ENCODE assay signal across 15 cellular contexts in genomic region chr16:23183486-23183862, GRCh38. TPM values are rescaled to one million over a fixed set of nuclear protein-coding genes. Genes with fewer than 3 reads are reported as not detected.
DNase-seq lines count a peak whose midpoint lies in the region; ATAC-seq and TF ChIP-seq lines count a peak whose summit lies in the region.
"Had no signal": no experiment of that assay in that cellular context is flagged by ENCODE, and none has a peak within 500 bp of the region (broad histone marks: within the 10 kb centered on the region; RNA-seq: fewer than 3 reads in every experiment).

No MANE protein-coding gene starts in this region.

- CTCF ChIA-PET in WTC11 (lab: Charles Lee) = interaction anchor here (0.6 to 5.8 kb wide), 10 partner anchors 18 to 353 kb away, joined by 3 to 54 read pairs (median 4); no protein-coding TSS in a partner anchor

- H3K9me3 Mint-ChIP-seq in WTC11 = no peaks in the 10 kb centered on the region
- H3K9me3 Mint-ChIP-seq: activated naive CD8-positive, alpha-beta T cell treated with anti-CD3 and anti-CD28 coated beads, Interleukin-2, amount 50 U/mL, for 24 hours; activated T-cell treated with anti-CD3 and anti-CD28 coated beads, Interleukin-2, amount 50 U/mL, for 4 hours had no signal

- H3K9me3 ChIP-seq in iPS-18c (ENCODE audit: control insufficient read depth, insufficient read depth, low read length) (no peaks in the 10 kb centered on the region), prostate gland (no peaks in the 10 kb centered on the region)
- H3K9me3 ChIP-seq: BE2C had no signal

- ATAC-seq in WTC11 (no peak), HG02678 (IDR thresholded peaks at IDR 0.05; ENCODE audit: unreplicated experiment) (no peak)

- peaks cover 25% of the 10 kb centered on the region for H3K27me3 ChIP-seq in H7 (ENCODE audit: control insufficient read depth, insufficient read depth, low read length)
- no peaks in the 10 kb centered on the region for H3K27me3 ChIP-seq in prostate gland (replicated peaks; ENCODE audit: insufficient read depth)

- no peak overlapping the region for H3K27ac Mint-ChIP-seq in WTC11
- H3K27ac Mint-ChIP-seq: activated naive CD8-positive, alpha-beta T cell treated with anti-CD3 and anti-CD28 coated beads, Interleukin-2, amount 50 U/mL, for 24 hours had no signal

- H3K4me1 ChIP-seq in prostate gland (replicated peaks) = no peaks in the 10 kb centered on the region
- H3K4me1 ChIP-seq: BE2C had no signal

- H3K4me3 Mint-ChIP-seq in WTC11 = peak overlapping the region; percentile 62
- H3K4me3 Mint-ChIP-seq: activated naive CD8-positive, alpha-beta T cell treated with anti-CD3 and anti-CD28 coated beads, Interleukin-2, amount 50 U/mL, for 24 hours; activated T-cell treated with anti-CD3 and anti-CD28 coated beads, Interleukin-2, amount 50 U/mL, for 4 hours had no signal

- no peaks in the 10 kb centered on the region for H3K36me3 Mint-ChIP-seq in WTC11

- no peak for DNase-seq in H7
- no peak for DNase-seq in WTC11 (ENCODE audit: low spot score)
- no peak for DNase-seq in prostate gland (ENCODE audit: low spot score)
- no peak for DNase-seq in stimulated activated CD4-positive, alpha-beta T cell treated with anti-CD3 and anti-CD28 coated beads, Interleukin-12 subunit alpha, Interleukin-12 subunit beta, amount 100 ng/mL, for 4 hours
- no peak for DNase-seq in NCI-H748 treated with DMSO at 0.1 percent for 48 hours (lab: John Stamatoyannopoulos, UW)
- DNase-seq in AG08395 (ENCODE audit: low spot score) = no peak
- DNase-seq: BE2C, cerebellar nuclear complex, Karpas-422 had no signal

- no peak for TF ChIP-seq POLR2A in prostate gland (IDR thresholded peaks at IDR 0.05)

- H3K36me3 ChIP-seq in H7 (replicated peaks; ENCODE audit: control insufficient read depth, insufficient read depth, low read length) (no peaks in the 10 kb centered on the region), prostate gland (no peaks in the 10 kb centered on the region)
- H3K36me3 ChIP-seq: BE2C had no signal

- peak overlapping the region; percentile 61; the same call in 1 of the 2 replicates for H3K4me3 ChIP-seq in H7 (ENCODE audit: insufficient read depth, low read depth, low read length)
- peak overlapping the region; percentile 72; the same call in 1 of the 2 replicates for H3K4me3 ChIP-seq in iPS-18c (ENCODE audit: insufficient read depth, low read depth, low read length)
- H3K4me3 ChIP-seq in prostate gland = peak overlapping the region; percentile 41 to 43

- peak overlapping the region in 1 of 2 donors; percentile 36 for H3K27ac ChIP-seq in prostate gland
- H3K27ac ChIP-seq: GM23248 had no signal

- H3K27me3 Mint-ChIP-seq in WTC11 (ENCODE audit: low read depth) = peaks cover 47% of the 10 kb centered on the region

- WGBS in prostate gland = 23% methylated on average over 5 of the region's 5 CpGs

- peaks cover 16% of the 10 kb centered on the region for H3K4me1 Mint-ChIP-seq in WTC11

- intact Hi-C loops in prostate gland (cut with DNase I) = no loop called here

- TF ChIP-seq CTCF in WTC11 (IDR thresholded peaks at IDR 0.05) (no peak), prostate gland (IDR thresholded peaks at IDR 0.05) (no peak)

- POLR2A ChIA-PET in WTC11 (lab: Charles Lee) = interaction anchor here (0.5 kb wide), 1 partner anchor 158 kb away, joined by 3 read pairs; no protein-coding TSS in a partner anchor

TF ChIP-seq in WTC11, 78 proteins besides CTCF, POLR2A, EP300 and RAD21:
- TF ChIP-seq HMGA2 (CRISPR knock-in tag; IDR thresholded peaks at IDR 0.05) (no peak), PRRX2 (CRISPR knock-in tag; IDR thresholded peaks at IDR 0.05) (no peak), IRF2 (CRISPR knock-in tag; IDR thresholded peaks at IDR 0.05; ENCODE audit: borderline replicate concordance, low read depth) (no peak), PREB (CRISPR knock-in tag; IDR thresholded peaks at IDR 0.05; ENCODE audit: borderline replicate concordance) (no peak), GTF2I (CRISPR knock-in tag; conservative IDR thresholded peaks at IDR 0.05) (no peak), ZNF416 (CRISPR knock-in tag; IDR thresholded peaks at IDR 0.05) (no peak), GRHL2 (CRISPR knock-in tag; IDR thresholded peaks at IDR 0.05; ENCODE audit: insufficient replicate concordance, severe bottlenecking) (no peak), SMAD4 (CRISPR knock-in tag; IDR thresholded peaks at IDR 0.05) (no peak), ZNF425 (CRISPR knock-in tag; conservative IDR thresholded peaks at IDR 0.05) (no peak), FOXJ3 (CRISPR knock-in tag; IDR thresholded peaks at IDR 0.05; ENCODE audit: borderline replicate concordance) (no peak)
- TF ChIP-seq, protein P1, sequence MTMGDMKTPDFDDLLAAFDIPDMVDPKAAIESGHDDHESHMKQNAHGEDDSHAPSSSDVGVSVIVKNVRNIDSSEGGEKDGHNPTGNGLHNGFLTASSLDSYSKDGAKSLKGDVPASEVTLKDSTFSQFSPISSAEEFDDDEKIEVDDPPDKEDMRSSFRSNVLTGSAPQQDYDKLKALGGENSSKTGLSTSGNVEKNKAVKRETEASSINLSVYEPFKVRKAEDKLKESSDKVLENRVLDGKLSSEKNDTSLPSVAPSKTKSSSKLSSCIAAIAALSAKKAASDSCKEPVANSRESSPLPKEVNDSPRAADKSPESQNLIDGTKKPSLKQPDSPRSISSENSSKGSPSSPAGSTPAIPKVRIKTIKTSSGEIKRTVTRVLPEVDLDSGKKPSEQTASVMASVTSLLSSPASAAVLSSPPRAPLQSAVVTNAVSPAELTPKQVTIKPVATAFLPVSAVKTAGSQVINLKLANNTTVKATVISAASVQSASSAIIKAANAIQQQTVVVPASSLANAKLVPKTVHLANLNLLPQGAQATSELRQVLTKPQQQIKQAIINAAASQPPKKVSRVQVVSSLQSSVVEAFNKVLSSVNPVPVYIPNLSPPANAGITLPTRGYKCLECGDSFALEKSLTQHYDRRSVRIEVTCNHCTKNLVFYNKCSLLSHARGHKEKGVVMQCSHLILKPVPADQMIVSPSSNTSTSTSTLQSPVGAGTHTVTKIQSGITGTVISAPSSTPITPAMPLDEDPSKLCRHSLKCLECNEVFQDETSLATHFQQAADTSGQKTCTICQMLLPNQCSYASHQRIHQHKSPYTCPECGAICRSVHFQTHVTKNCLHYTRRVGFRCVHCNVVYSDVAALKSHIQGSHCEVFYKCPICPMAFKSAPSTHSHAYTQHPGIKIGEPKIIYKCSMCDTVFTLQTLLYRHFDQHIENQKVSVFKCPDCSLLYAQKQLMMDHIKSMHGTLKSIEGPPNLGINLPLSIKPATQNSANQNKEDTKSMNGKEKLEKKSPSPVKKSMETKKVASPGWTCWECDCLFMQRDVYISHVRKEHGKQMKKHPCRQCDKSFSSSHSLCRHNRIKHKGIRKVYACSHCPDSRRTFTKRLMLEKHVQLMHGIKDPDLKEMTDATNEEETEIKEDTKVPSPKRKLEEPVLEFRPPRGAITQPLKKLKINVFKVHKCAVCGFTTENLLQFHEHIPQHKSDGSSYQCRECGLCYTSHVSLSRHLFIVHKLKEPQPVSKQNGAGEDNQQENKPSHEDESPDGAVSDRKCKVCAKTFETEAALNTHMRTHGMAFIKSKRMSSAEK (CRISPR knock-in tag; IDR thresholded peaks at IDR 0.05; ENCODE audit: borderline replicate concordance) = no peak
- TF ChIP-seq, protein P2, sequence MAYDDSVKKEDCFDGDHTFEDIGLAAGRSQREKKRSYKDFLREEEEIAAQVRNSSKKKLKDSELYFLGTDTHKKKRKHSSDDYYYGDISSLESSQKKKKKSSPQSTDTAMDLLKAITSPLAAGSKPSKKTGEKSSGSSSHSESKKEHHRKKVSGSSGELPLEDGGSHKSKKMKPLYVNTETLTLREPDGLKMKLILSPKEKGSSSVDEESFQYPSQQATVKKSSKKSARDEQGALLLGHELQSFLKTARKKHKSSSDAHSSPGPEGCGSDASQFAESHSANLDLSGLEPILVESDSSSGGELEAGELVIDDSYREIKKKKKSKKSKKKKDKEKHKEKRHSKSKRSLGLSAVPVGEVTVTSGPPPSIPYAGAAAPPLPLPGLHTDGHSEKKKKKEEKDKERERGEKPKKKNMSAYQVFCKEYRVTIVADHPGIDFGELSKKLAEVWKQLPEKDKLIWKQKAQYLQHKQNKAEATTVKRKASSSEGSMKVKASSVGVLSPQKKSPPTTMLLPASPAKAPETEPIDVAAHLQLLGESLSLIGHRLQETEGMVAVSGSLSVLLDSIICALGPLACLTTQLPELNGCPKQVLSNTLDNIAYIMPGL (CRISPR knock-in tag; IDR thresholded peaks at IDR 0.05) = no peak

RNA-seq across cellular contexts. Expression of gene SCNN1G, which starts 0.9 kb away (rescaled TPM):
- total RNA-seq in H7 (2014; rRNA removed; shearing (Covaris generic)) = 0.10 and 0.48 TPM in 2 replicates
- total RNA-seq in WTC11 (2021) (0.78 to 1.3 TPM (median 0.80 TPM) in 3 replicates), prostate gland (10 to 100 TPM in 1 of 2 donors, 1 to 10 TPM in 1; 8.6 to 11.1 TPM)
- total RNA-seq: activated T-cell treated with anti-CD3 and anti-CD28 coated beads, Interleukin-2, amount 50 U/mL, for 4 hours; GM23248; liver had no signal

RNA-seq across cellular contexts. Expression of gene USP31, which starts 34.2 kb away (rescaled TPM):
- 8.3 and 11.4 TPM in 2 replicates for total RNA-seq in H7 (2014; rRNA removed; shearing (Covaris generic))
- total RNA-seq in WTC11 (2021) (13.3 to 17.4 TPM (median 13.7 TPM) in 3 replicates), prostate gland (10 to 100 TPM; 16.2 to 67.3 TPM)
